Comparison of ENCODE assay signal across 19 cellular contexts in the genomic region with DNA sequence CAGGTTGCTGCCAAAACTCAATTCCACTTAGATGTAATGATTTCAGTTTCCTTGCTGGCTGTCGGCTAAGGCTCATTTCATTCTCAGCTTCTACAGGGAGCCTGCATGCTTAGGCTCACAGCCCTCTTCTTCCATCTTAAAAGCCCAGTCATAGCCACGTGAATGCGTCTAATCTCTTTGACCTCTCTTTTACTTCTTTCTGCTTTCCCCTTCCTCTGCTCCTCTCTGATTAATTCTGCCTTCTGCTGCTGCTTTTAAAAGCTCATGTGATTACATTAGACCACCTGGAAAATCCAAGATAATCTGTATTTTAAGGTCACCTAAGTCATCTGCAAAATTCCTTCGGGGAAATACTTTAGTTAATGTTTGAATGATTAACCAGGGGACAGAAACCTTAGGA.
DNase-seq lines count a peak whose midpoint lies in the region; ATAC-seq and TF ChIP-seq lines count a peak whose summit lies in the region.
"Had no signal": no experiment of that assay in that cellular context is flagged by ENCODE, and none has a peak within 500 bp of the region (broad histone marks: within the 10 kb centered on the region; RNA-seq: fewer than 3 reads in every experiment).

No MANE protein-coding gene starts in this region.

- H3K36me3 Mint-ChIP-seq in Calu3 (ENCODE audit: insufficient read depth, unreplicated experiment) (no peaks in the 10 kb centered on the region), WTC11 (no peaks in the 10 kb centered on the region)

- H3K36me3 ChIP-seq in mesenchymal stem cell (ENCODE audit: control insufficient read depth in 1 of 2, insufficient read depth in 2 of 2, low read depth in 1 of 2, low read length in 2 of 2) (no peaks in the 10 kb centered on the region), osteoblast (ENCODE audit: insufficient read depth, low read length) (no peaks in the 10 kb centered on the region)
- H3K36me3 ChIP-seq: left lung, right atrium auricular region, vagina had no signal

- 55% methylated on average over 3 of the region's 4 CpGs for WGBS in mesenchymal stem cell

- H3K27me3 ChIP-seq in mesenchymal stem cell (ENCODE audit: control insufficient read depth in 1 of 2, insufficient read depth in 1 of 2, low read length in 2 of 2) (no peaks in the 10 kb centered on the region), osteoblast (ENCODE audit: insufficient read depth, low read length) (no peaks in the 10 kb centered on the region)
- H3K27me3 ChIP-seq: dorsolateral prefrontal cortex, left lung, right atrium auricular region, vagina had no signal

- H2AFZ ChIP-seq in mesenchymal stem cell (ENCODE audit: low read depth, low read length), result no peak overlapping the region
- H2AFZ ChIP-seq in osteoblast (ENCODE audit: low read length), result no peak overlapping the region
- H2AFZ ChIP-seq: GM23248 had no signal

- H3K27ac Mint-ChIP-seq in Calu3 (ENCODE audit: unreplicated experiment) (peak overlapping the region; percentile 57), WTC11 (peak overlapping the region; percentile 8; the same call in 1 of the 2 replicates)

- H3K4me2 ChIP-seq in mesenchymal stem cell (ENCODE audit: low read length, poor library complexity, severe bottlenecking) (peak overlapping the region; percentile 18), osteoblast (ENCODE audit: insufficient read depth, low read length) (no peak overlapping the region)

- no peaks in the 10 kb centered on the region for H4K20me1 ChIP-seq in osteoblast (ENCODE audit: insufficient read depth, low read length)

- H3K27ac ChIP-seq in mesenchymal stem cell (ENCODE audit: low read length, poor library complexity, severe bottlenecking) (peak overlapping the region; percentile 82), osteoblast (ENCODE audit: low read depth, low read length) (no peak overlapping the region)
- H3K27ac ChIP-seq: dorsolateral prefrontal cortex, epithelial cell of prostate, GM23248, left lung, right atrium auricular region, vagina had no signal

- no peak for DNase-seq in Calu3
- peak; percentile 26 for DNase-seq in NCI-H146 treated with DMSO at 0.1 percent for 48 hours (lab: John Stamatoyannopoulos, UW; ENCODE audit: unreplicated experiment)
- DNase-seq in WTC11 (ENCODE audit: low spot score), result no peak
- DNase-seq in mesenchymal stem cell, result no peak
- no peak for DNase-seq in osteoblast (ENCODE audit: insufficient read length, low spot score, missing footprints)
- no peak for DNase-seq in DMS 273 (lab: John Stamatoyannopoulos, UW; ENCODE audit: unreplicated experiment)
- no peak for DNase-seq in RPMI8226
- DNase-seq: amygdala; dorsolateral prefrontal cortex; GF-D8; GM23248; left lung; NK-92 treated with Interleukin-12 subunit alpha and Interleukin-12 subunit beta, amount 100 ng/mL, for 24 hours; substantia nigra had no signal

- BruUV-seq in Calu3 (replicated peaks; lab: Mats Ljungman, UMichigan), result no TSS peak

- peak; percentile 59 for ATAC-seq in WTC11
- ATAC-seq in HG03442 (IDR thresholded peaks at IDR 0.05; ENCODE audit: unreplicated experiment), result no peak
- ATAC-seq: left lung had no signal

- intact Hi-C loops in Calu3 (cut with micrococcal nuclease; ENCODE audit: unreplicated experiment), result no loop called here

- H3K9me3 ChIP-seq in mesenchymal stem cell (ENCODE audit: control insufficient read depth, low read length), result peaks cover 6% of the 10 kb centered on the region
- H3K9me3 ChIP-seq in osteoblast (ENCODE audit: low read depth, low read length), result no peaks in the 10 kb centered on the region
- H3K9me3 ChIP-seq: left lung, right atrium auricular region, vagina had no signal

- no peaks in the 10 kb centered on the region for H3K79me1 ChIP-seq in mesenchymal stem cell (replicated peaks; ENCODE audit: low read length, poor library complexity, severe bottlenecking)

- H3K18ac ChIP-seq in mesenchymal stem cell (ENCODE audit: low read depth in 1 of 2, low read length in 2 of 2), result no peak overlapping the region

- TF ChIP-seq CTCF in Calu3 (IDR thresholded peaks at IDR 0.05; ENCODE audit: unreplicated experiment) (no peak), WTC11 (IDR thresholded peaks at IDR 0.05) (no peak), osteoblast (IDR thresholded peaks at IDR 0.05; ENCODE audit: extremely low read depth, low read depth, low read length) (no peak)

- H3K9ac ChIP-seq in mesenchymal stem cell (ENCODE audit: low read length), result no peak overlapping the region
- H3K9ac ChIP-seq: GM23248 had no signal

- H4K91ac ChIP-seq in mesenchymal stem cell (ENCODE audit: low read length), result no peak overlapping the region

- no peak overlapping the region for H2BK15ac ChIP-seq in mesenchymal stem cell (ENCODE audit: low read depth, poor library complexity, severe bottlenecking)

- H3K4me1 Mint-ChIP-seq in Calu3 (ENCODE audit: low read depth, unreplicated experiment) (peaks cover 17% of the 10 kb centered on the region), WTC11 (peaks cover 10% of the 10 kb centered on the region)
- H3K4me1 Mint-ChIP-seq: neural crest cell had no signal

- H3K79me2 ChIP-seq in osteoblast (ENCODE audit: insufficient read depth, low read length), result no peaks in the 10 kb centered on the region

- CTCF ChIA-PET in Calu3 (lab: Charles Lee) (interaction anchor here (0.5 kb wide), 1 partner anchor 803 kb away, joined by 4 read pairs; no protein-coding TSS in a partner anchor), WTC11 (lab: Charles Lee) (no interaction called here)

- H2BK120ac ChIP-seq in mesenchymal stem cell (ENCODE audit: low read depth, low read length), result no peak overlapping the region

- H3K4me1 ChIP-seq in mesenchymal stem cell (ENCODE audit: control insufficient read depth, insufficient read depth, low read depth, low read length) (peaks cover 2% of the 10 kb centered on the region), osteoblast (ENCODE audit: insufficient read depth, low read length) (no peaks in the 10 kb centered on the region)
- H3K4me1 ChIP-seq: left lung, right atrium auricular region, vagina had no signal

- H3K9me3 Mint-ChIP-seq in Calu3 (ENCODE audit: low read depth, unreplicated experiment) (no peaks in the 10 kb centered on the region), WTC11 (no peaks in the 10 kb centered on the region)

- H2AK5ac ChIP-seq in mesenchymal stem cell (ENCODE audit: low read length, severe bottlenecking), result no peak overlapping the region

- no peak overlapping the region for H2BK5ac ChIP-seq in mesenchymal stem cell (ENCODE audit: low read depth, low read length, poor library complexity, severe bottlenecking)

- no peak overlapping the region for H3K4ac ChIP-seq in mesenchymal stem cell (ENCODE audit: low read depth in 1 of 2, low read length in 2 of 2)

- no peak overlapping the region for H3K23ac ChIP-seq in mesenchymal stem cell (ENCODE audit: low read length in 2 of 2)

- peak overlapping the region; percentile 12 for H3K4me3 Mint-ChIP-seq in Calu3 (ENCODE audit: low read depth, unreplicated experiment)
- no peak overlapping the region for H3K4me3 Mint-ChIP-seq in WTC11
- H3K4me3 Mint-ChIP-seq: neural crest cell had no signal

- no peak overlapping the region for H3K14ac ChIP-seq in mesenchymal stem cell (ENCODE audit: low read length in 2 of 2)

- H4K8ac ChIP-seq in mesenchymal stem cell (ENCODE audit: low read length), result no peak overlapping the region

- H3K27me3 Mint-ChIP-seq in Calu3 (ENCODE audit: unreplicated experiment), result no peaks in the 10 kb centered on the region
- H3K27me3 Mint-ChIP-seq in WTC11 (ENCODE audit: low read depth), result no peaks in the 10 kb centered on the region

- H3K4me3 ChIP-seq in mesenchymal stem cell (ENCODE audit: insufficient read depth in 1 of 2, low read depth in 1 of 2, low read length in 2 of 2), result no peak overlapping the region
- no peak overlapping the region for H3K4me3 ChIP-seq in osteoblast (ENCODE audit: insufficient read depth, low read length)
- H3K4me3 ChIP-seq: dorsolateral prefrontal cortex, GM23248, left lung, right atrium auricular region, vagina had no signal

- POLR2A ChIA-PET in WTC11 (lab: Charles Lee), result no interaction called here

- no peak overlapping the region for H2BK12ac ChIP-seq in mesenchymal stem cell (ENCODE audit: low read length in 2 of 2)

TF ChIP-seq in WTC11, 78 proteins besides CTCF, POLR2A, EP300 and RAD21:
- TF ChIP-seq ATF1 (CRISPR knock-in tag; IDR thresholded peaks at IDR 0.05), result no peak
- TF ChIP-seq TCF7 (CRISPR knock-in tag; IDR thresholded peaks at IDR 0.05; ENCODE audit: low read depth), result no peak
- no peak for TF ChIP-seq NFE2L1 (CRISPR knock-in tag; IDR thresholded peaks at IDR 0.05)
- TF ChIP-seq, protein P1, sequence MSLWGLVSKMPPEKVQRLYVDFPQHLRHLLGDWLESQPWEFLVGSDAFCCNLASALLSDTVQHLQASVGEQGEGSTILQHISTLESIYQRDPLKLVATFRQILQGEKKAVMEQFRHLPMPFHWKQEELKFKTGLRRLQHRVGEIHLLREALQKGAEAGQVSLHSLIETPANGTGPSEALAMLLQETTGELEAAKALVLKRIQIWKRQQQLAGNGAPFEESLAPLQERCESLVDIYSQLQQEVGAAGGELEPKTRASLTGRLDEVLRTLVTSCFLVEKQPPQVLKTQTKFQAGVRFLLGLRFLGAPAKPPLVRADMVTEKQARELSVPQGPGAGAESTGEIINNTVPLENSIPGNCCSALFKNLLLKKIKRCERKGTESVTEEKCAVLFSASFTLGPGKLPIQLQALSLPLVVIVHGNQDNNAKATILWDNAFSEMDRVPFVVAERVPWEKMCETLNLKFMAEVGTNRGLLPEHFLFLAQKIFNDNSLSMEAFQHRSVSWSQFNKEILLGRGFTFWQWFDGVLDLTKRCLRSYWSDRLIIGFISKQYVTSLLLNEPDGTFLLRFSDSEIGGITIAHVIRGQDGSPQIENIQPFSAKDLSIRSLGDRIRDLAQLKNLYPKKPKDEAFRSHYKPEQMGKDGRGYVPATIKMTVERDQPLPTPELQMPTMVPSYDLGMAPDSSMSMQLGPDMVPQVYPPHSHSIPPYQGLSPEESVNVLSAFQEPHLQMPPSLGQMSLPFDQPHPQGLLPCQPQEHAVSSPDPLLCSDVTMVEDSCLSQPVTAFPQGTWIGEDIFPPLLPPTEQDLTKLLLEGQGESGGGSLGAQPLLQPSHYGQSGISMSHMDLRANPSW (CRISPR knock-in tag; conservative IDR thresholded peaks at IDR 0.05; ENCODE audit: low read depth), result no peak
- TF ChIP-seq, protein P2, sequence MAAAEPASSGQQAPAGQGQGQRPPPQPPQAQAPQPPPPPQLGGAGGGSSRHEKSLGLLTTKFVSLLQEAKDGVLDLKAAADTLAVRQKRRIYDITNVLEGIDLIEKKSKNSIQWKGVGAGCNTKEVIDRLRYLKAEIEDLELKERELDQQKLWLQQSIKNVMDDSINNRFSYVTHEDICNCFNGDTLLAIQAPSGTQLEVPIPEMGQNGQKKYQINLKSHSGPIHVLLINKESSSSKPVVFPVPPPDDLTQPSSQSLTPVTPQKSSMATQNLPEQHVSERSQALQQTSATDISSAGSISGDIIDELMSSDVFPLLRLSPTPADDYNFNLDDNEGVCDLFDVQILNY (CRISPR knock-in tag; IDR thresholded peaks at IDR 0.05), result no peak
- no peak for TF ChIP-seq RORB (CRISPR knock-in tag; IDR thresholded peaks at IDR 0.05)
- no peak for TF ChIP-seq TEAD1 (CRISPR knock-in tag; IDR thresholded peaks at IDR 0.05)
TF ChIP-seq in WTC11: peak in this region for 0.
